1 cellular context compared by ENCODE assay signal in genomic region chr6:119119062-119119461, GRCh38.
TF ChIP-seq lines count a peak whose summit lies in the region.

No MANE protein-coding gene starts in this region.

TF ChIP-seq in H1, 55 proteins besides CTCF, POLR2A, EP300 and RAD21:
- TF ChIP-seq E2F6 (IDR thresholded peaks at IDR 0.05): 0 out of 2 replicates have a peak, but pooled peaks have one; percentile 35
